In the genomic region with DNA sequence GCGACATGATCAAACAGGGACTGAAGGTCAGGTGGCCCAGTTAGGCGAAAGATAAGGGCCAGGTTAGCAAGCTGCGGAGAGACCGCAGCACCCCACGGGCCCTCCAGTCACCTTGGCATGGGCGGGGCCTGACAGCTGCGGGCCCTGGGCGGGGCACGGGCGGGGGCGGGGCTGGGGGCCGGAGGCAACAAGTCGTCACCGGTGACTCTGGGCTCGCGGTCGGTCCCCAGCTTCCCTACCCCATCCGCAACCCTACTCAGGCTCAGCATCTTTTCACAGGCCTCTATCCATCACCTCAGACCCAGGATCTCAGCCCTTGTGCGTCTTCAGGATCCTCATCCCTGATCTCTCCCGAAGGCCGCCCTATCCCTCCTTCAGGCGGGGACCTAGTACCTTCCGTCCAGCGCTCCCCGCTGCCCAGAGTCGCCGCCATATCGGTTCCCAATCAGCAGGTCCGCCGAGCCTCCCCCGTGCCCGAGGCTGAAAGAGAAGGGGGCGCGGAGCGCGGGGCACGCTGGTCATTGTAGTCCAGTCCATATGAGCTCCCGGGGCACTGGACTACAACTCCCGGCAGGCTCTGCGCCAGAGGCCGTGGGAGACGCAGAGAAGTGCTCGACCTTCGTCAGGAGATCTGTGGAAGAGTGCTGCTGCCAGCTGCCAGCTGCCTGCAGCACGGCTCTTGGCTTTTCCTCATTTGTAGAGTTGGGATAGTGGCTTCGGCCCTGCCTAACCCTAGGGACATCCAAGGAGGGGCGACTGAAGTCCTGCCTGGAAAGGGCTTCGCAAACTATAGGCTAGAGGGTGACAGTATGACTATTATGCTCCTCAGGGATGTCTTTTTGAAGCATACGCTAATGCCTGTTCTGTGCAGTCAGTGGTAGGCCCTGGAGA, we compare ENCODE assay signal across 1 cellular context.
TF ChIP-seq lines count a peak whose summit lies in the region.

A gene (minus strand): TSS at position 513 of the 891 bp plus-strand sequence. CDS start 80 bp downstream, at position 433.

TF ChIP-seq in HEK293, 187 proteins besides CTCF, POLR2A, EP300 and RAD21 (continued from another document and continues in another):
- TF ChIP-seq ZNF146 (tag by site-specific recombination; IDR thresholded peaks at IDR 0.05), result no peak
- TF ChIP-seq ZNF426 (tag by site-specific recombination; IDR thresholded peaks at IDR 0.05), result no peak
- TF ChIP-seq ZBTB20 (tag by site-specific recombination; IDR thresholded peaks at IDR 0.05), result peak; percentile 86; the same call in 1 of the 2 replicates
- peak; percentile 93 for TF ChIP-seq ZBTB48 (tag by site-specific recombination; IDR thresholded peaks at IDR 0.05)
- TF ChIP-seq, protein P1, sequence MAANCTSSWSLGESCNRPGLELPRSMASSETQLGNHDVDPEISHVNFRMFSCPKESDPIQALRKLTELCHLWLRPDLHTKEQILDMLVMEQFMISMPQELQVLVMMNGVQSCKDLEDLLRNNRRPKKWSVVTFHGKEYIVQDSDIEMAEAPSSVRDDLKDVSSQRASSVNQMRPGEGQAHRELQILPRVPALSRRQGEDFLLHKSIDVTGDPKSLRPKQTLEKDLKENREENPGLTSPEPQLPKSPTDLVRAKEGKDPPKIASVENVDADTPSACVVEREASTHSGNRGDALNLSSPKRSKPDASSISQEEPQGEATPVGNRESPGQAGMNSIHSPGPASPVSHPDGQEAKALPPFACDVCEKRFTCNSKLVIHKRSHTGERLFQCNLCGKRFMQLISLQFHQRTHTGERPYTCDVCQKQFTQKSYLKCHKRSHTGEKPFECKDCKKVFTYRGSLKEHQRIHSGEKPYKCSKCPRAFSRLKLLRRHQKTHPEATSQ (tag by site-specific recombination; IDR thresholded peaks at IDR 0.05), result 0 out of 2 replicates have a peak, but pooled peaks have one; percentile 67
- no peak for TF ChIP-seq GFI1B (tag by site-specific recombination; IDR thresholded peaks at IDR 0.05)
- TF ChIP-seq, protein P2, sequence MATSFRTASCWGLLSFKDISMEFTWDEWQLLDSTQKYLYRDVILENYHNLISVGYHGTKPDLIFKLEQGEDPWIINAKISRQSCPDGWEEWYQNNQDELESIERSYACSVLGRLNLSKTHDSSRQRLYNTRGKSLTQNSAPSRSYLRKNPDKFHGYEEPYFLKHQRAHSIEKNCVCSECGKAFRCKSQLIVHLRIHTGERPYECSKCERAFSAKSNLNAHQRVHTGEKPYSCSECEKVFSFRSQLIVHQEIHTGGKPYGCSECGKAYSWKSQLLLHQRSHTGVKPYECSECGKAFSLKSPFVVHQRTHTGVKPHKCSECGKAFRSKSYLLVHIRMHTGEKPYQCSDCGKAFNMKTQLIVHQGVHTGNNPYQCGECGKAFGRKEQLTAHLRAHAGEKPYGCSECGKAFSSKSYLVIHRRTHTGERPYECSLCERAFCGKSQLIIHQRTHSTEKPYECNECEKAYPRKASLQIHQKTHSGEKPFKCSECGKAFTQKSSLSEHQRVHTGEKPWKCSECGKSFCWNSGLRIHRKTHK (tag by site-specific recombination; IDR thresholded peaks at IDR 0.05), result no peak
- peak; percentile 94 for TF ChIP-seq ZFHX2 (tag by site-specific recombination; conservative IDR thresholded peaks at IDR 0.05)
- TF ChIP-seq ZNF529 (tag by site-specific recombination; IDR thresholded peaks at IDR 0.05; ENCODE audit: insufficient replicate concordance), result no peak
- TF ChIP-seq ZNF610 (tag by site-specific recombination; IDR thresholded peaks at IDR 0.05; ENCODE audit: borderline replicate concordance), result peak; percentile 87
- peak; percentile 79 for TF ChIP-seq ZNF843 (tag by site-specific recombination; IDR thresholded peaks at IDR 0.05)
- TF ChIP-seq KLF8 (tag by site-specific recombination; IDR thresholded peaks at IDR 0.05), result peak; percentile 89
- TF ChIP-seq KLF16 (tag by site-specific recombination; IDR thresholded peaks at IDR 0.05), result peak; percentile 98
- TF ChIP-seq, protein P3, sequence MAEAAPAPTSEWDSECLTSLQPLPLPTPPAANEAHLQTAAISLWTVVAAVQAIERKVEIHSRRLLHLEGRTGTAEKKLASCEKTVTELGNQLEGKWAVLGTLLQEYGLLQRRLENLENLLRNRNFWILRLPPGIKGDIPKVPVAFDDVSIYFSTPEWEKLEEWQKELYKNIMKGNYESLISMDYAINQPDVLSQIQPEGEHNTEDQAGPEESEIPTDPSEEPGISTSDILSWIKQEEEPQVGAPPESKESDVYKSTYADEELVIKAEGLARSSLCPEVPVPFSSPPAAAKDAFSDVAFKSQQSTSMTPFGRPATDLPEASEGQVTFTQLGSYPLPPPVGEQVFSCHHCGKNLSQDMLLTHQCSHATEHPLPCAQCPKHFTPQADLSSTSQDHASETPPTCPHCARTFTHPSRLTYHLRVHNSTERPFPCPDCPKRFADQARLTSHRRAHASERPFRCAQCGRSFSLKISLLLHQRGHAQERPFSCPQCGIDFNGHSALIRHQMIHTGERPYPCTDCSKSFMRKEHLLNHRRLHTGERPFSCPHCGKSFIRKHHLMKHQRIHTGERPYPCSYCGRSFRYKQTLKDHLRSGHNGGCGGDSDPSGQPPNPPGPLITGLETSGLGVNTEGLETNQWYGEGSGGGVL (tag by site-specific recombination; IDR thresholded peaks at IDR 0.05), result peak; percentile 80
- TF ChIP-seq SP2 (tag by site-specific recombination; IDR thresholded peaks at IDR 0.05), result peak; percentile 41; the same call in 1 of the 2 replicates
- peak; percentile 90 for TF ChIP-seq YY2 (tag by site-specific recombination; IDR thresholded peaks at IDR 0.05)
- peak; percentile 45; the same call in 1 of the 2 replicates for TF ChIP-seq ZIC2 (tag by site-specific recombination; IDR thresholded peaks at IDR 0.05)
- TF ChIP-seq ZNF133 (tag by site-specific recombination; IDR thresholded peaks at IDR 0.05), result no peak
- peak; percentile 92 for TF ChIP-seq EGR2 (tag by site-specific recombination; IDR thresholded peaks at IDR 0.05; ENCODE audit: low read depth)
- peak; percentile 64; the same call in 1 of the 2 replicates for TF ChIP-seq ZSCAN16 (tag by site-specific recombination; IDR thresholded peaks at IDR 0.05)
- peak; percentile 91 for TF ChIP-seq ZBTB21 (tag by site-specific recombination; IDR thresholded peaks at IDR 0.05)
- TF ChIP-seq ZNF2 (tag by site-specific recombination; IDR thresholded peaks at IDR 0.05), result peak; percentile 96; the same call in 1 of the 2 replicates
- no peak for TF ChIP-seq ZNF175 (tag by site-specific recombination; IDR thresholded peaks at IDR 0.05)
- TF ChIP-seq PRDM1 (tag by site-specific recombination; IDR thresholded peaks at IDR 0.05), result no peak
- TF ChIP-seq, protein P4, sequence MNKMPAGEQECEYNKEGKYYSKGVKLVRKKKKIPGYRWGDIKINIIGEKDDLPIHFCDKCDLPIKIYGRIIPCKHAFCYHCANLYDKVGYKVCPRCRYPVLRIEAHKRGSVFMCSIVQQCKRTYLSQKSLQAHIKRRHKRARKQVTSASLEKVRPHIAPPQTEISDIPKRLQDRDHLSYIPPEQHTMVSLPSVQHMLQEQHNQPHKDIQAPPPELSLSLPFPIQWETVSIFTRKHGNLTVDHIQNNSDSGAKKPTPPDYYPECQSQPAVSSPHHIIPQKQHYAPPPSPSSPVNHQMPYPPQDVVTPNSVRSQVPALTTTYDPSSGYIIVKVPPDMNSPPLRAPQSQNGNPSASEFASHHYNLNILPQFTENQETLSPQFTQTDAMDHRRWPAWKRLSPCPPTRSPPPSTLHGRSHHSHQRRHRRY (tag by site-specific recombination; IDR thresholded peaks at IDR 0.05), result no peak
- TF ChIP-seq ZEB2 (tag by site-specific recombination; IDR thresholded peaks at IDR 0.05), result peak; percentile 95
- TF ChIP-seq, protein P5, sequence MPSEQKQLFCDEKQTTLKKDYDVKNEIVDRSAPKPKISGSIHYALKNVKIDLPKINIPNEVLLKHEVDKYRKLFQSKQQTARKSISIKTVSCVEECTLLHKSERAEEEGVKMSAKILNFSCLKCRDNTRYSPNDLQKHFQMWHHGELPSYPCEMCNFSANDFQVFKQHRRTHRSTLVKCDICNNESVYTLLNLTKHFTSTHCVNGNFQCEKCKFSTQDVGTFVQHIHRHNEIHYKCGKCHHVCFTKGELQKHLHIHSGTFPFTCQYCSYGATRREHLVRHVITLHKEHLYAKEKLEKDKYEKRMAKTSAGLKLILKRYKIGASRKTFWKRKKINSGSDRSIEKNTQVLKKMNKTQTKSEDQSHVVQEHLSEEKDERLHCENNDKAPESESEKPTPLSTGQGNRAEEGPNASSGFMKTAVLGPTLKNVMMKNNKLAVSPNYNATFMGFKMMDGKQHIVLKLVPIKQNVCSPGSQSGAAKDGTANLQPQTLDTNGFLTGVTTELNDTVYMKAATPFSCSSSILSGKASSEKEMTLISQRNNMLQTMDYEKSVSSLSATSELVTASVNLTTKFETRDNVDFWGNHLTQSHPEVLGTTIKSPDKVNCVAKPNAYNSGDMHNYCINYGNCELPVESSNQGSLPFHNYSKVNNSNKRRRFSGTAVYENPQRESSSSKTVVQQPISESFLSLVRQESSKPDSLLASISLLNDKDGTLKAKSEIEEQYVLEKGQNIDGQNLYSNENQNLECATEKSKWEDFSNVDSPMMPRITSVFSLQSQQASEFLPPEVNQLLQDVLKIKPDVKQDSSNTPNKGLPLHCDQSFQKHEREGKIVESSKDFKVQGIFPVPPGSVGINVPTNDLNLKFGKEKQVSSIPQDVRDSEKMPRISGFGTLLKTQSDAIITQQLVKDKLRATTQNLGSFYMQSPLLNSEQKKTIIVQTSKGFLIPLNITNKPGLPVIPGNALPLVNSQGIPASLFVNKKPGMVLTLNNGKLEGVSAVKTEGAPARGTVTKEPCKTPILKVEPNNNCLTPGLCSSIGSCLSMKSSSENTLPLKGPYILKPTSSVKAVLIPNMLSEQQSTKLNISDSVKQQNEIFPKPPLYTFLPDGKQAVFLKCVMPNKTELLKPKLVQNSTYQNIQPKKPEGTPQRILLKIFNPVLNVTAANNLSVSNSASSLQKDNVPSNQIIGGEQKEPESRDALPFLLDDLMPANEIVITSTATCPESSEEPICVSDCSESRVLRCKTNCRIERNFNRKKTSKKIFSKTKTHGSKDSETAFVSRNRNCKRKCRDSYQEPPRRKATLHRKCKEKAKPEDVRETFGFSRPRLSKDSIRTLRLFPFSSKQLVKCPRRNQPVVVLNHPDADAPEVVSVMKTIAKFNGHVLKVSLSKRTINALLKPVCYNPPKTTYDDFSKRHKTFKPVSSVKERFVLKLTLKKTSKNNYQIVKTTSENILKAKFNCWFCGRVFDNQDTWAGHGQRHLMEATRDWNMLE (tag by site-specific recombination; conservative IDR thresholded peaks at IDR 0.05; ENCODE audit: low read depth), result 0 out of 2 replicates have a peak, but pooled peaks have one; percentile 43
- TF ChIP-seq, protein P6, sequence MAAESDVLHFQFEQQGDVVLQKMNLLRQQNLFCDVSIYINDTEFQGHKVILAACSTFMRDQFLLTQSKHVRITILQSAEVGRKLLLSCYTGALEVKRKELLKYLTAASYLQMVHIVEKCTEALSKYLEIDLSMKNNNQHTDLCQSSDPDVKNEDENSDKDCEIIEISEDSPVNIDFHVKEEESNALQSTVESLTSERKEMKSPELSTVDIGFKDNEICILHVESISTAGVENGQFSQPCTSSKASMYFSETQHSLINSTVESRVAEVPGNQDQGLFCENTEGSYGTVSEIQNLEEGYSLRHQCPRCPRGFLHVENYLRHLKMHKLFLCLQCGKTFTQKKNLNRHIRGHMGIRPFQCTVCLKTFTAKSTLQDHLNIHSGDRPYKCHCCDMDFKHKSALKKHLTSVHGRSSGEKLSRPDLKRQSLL (tag by site-specific recombination; IDR thresholded peaks at IDR 0.05), result peak; percentile 55
- no peak for TF ChIP-seq ZNF830 (tag by site-specific recombination; IDR thresholded peaks at IDR 0.05; ENCODE audit: low read depth)
- TF ChIP-seq ZNF707 (tag by site-specific recombination; IDR thresholded peaks at IDR 0.05), result no peak
- 0 out of 2 replicates have a peak, but pooled peaks have one; percentile 51 for TF ChIP-seq ZNF785 (tag by site-specific recombination; IDR thresholded peaks at IDR 0.05)
- no peak; the same call in 1 of the 2 replicates for TF ChIP-seq ZNF239 (tag by site-specific recombination; IDR thresholded peaks at IDR 0.05)
- TF ChIP-seq ZNF600 (tag by site-specific recombination; IDR thresholded peaks at IDR 0.05), result peak; percentile 99
- TF ChIP-seq KLF7 (tag by site-specific recombination; IDR thresholded peaks at IDR 0.05; ENCODE audit: borderline replicate concordance), result peak; percentile 67; the same call in 1 of the 2 replicates
- 0 out of 2 replicates have a peak, but pooled peaks have one; percentile 21 for TF ChIP-seq OSR2 (tag by site-specific recombination; IDR thresholded peaks at IDR 0.05)
- TF ChIP-seq, protein P7, sequence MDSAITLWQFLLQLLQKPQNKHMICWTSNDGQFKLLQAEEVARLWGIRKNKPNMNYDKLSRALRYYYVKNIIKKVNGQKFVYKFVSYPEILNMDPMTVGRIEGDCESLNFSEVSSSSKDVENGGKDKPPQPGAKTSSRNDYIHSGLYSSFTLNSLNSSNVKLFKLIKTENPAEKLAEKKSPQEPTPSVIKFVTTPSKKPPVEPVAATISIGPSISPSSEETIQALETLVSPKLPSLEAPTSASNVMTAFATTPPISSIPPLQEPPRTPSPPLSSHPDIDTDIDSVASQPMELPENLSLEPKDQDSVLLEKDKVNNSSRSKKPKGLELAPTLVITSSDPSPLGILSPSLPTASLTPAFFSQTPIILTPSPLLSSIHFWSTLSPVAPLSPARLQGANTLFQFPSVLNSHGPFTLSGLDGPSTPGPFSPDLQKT (IDR thresholded peaks at IDR 0.05; ENCODE audit: borderline replicate concordance, low read depth, low read length), result no peak
- TF ChIP-seq, protein P8, sequence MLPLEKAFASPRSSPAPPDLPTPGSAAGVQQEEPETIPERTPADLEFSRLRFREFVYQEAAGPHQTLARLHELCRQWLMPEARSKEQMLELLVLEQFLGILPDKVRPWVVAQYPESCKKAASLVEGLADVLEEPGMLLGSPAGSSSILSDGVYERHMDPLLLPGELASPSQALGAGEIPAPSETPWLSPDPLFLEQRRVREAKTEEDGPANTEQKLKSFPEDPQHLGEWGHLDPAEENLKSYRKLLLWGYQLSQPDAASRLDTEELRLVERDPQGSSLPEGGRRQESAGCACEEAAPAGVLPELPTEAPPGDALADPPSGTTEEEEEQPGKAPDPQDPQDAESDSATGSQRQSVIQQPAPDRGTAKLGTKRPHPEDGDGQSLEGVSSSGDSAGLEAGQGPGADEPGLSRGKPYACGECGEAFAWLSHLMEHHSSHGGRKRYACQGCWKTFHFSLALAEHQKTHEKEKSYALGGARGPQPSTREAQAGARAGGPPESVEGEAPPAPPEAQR (tag by site-specific recombination; IDR thresholded peaks at IDR 0.05), result peak; percentile 66; the same call in 1 of the 2 replicates
